Comparison of ENCODE assay signal across 12 cellular contexts in the genomic region with DNA sequence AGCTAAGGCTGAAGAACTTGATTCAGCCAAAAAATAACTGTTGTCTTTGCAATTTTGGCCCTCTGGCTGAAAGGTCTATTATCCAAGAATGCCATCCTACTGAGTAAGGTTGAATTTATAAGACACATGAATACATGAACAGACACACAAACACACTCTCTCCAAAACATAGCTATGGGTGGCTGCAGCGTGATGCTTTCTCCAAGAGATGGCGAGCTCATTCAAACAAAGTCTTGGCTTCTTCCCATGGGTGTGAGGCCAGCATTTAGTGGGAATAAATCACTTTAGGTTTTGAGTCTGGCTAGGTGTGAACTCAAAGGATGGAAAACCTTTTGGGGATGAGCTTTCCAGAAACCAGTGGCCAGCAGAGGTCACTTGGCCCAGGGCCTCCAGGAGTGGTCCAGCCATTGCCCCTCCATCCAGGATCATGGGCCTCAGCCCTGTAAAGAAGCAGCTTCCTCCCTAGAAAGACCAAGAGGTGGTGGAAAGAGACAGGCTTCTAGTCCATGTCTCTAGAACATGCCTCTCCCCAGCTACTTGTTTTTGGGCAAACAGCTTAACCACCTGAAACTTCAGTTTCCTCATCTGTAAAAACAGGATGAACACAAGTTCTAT. TPM values are rescaled to one million over a fixed set of nuclear protein-coding genes. Genes with fewer than 3 reads are reported as not detected.
DNase-seq lines count a peak whose midpoint lies in the region; ATAC-seq and TF ChIP-seq lines count a peak whose summit lies in the region.
"Had no signal": no experiment of that assay in that cellular context is flagged by ENCODE, and none has a peak within 500 bp of the region (broad histone marks: within the 10 kb centered on the region; RNA-seq: fewer than 3 reads in every experiment).

No MANE protein-coding gene starts in this region.

- no peaks in the 10 kb centered on the region for H3K4me1 Mint-ChIP-seq in naive thymus-derived CD8-positive, alpha-beta T cell
- H3K4me1 Mint-ChIP-seq: activated naive CD4-positive, alpha-beta T cell treated with anti-CD3 and anti-CD28 coated beads, Interleukin-2, amount 10 ng/mL, durations not matched to agents 7 days and 5 days had no signal

- ATAC-seq in naive thymus-derived CD8-positive, alpha-beta T cell, result no peak

- H3K27me3 Mint-ChIP-seq in naive thymus-derived CD8-positive, alpha-beta T cell, result peaks cover 21 to 39% (median 32%) of the 10 kb centered on the region in 5 donors

- no peaks in the 10 kb centered on the region for H3K9me3 ChIP-seq in esophagus muscularis mucosa
- H3K9me3 ChIP-seq in smooth muscle cell (replicated peaks; ENCODE audit: low read depth), result no peaks in the 10 kb centered on the region

- H3K4me3 ChIP-seq in esophagus muscularis mucosa (no peak overlapping the region), smooth muscle cell (no peak overlapping the region)
- H3K4me3 ChIP-seq: BLaER1 treated with 17β-estradiol and CSF1 and Interleukin-3, amounts not matched to agents 10 nM and 100 nM had no signal

- POLR2A ChIA-PET in naive thymus-derived CD8-positive, alpha-beta T cell (lab: Charles Lee), result no interaction called here

- no peaks in the 10 kb centered on the region for H3K36me3 ChIP-seq in esophagus muscularis mucosa
- H3K36me3 ChIP-seq in smooth muscle cell (ENCODE audit: low read depth), result no peaks in the 10 kb centered on the region
- H3K36me3 ChIP-seq: BLaER1 treated with 17β-estradiol and CSF1 and Interleukin-3, amounts not matched to agents 10 nM and 100 nM had no signal

- no peak for TF ChIP-seq EP300 in esophagus muscularis mucosa (IDR thresholded peaks at IDR 0.05)

- DNase-seq in NCI-H82 (lab: John Stamatoyannopoulos, UW) (peak; percentile 40), NCI-H82 treated with DMSO at 0.1 percent for 48 hours (lab: John Stamatoyannopoulos, UW; ENCODE audit: unreplicated experiment) (no peak), NCI-H748 treated with DMSO at 0.1 percent for 48 hours (lab: John Stamatoyannopoulos, UW) (peak; percentile 13), esophagus muscularis mucosa (ENCODE audit: extremely low spot score) (peak; percentile 77), smooth muscle cell (lab: John Stamatoyannopoulos, UW; ENCODE audit: unreplicated experiment) (no peak), substantia nigra (lab: John Stamatoyannopoulos, UW) (no peak), NCI-H187 treated with DMSO at 0.1 percent for 48 hours (lab: John Stamatoyannopoulos, UW) (no peak)
- DNase-seq in naive thymus-derived CD8-positive, alpha-beta T cell, result no peak
- DNase-seq: activated naive CD4-positive, alpha-beta T cell treated with anti-CD3 and anti-CD28 coated beads, Interleukin-2, amount 10 ng/mL, durations not matched to agents 7 days and 5 days; MM.1S; T1000 had no signal

- H3K4me1 ChIP-seq in esophagus muscularis mucosa (no peaks in the 10 kb centered on the region), smooth muscle cell (ENCODE audit: low read depth) (no peaks in the 10 kb centered on the region)

- 79% methylated on average over 2 of the region's 2 CpGs for WGBS in esophagus muscularis mucosa
- 58% methylated on average over 2 of the region's 2 CpGs for WGBS in smooth muscle cell (ENCODE audit: low lambda C conversion rate)

- H3K9ac ChIP-seq in smooth muscle cell (ENCODE audit: low read depth), result no peak overlapping the region
- H3K9ac ChIP-seq: BLaER1 treated with 17β-estradiol and CSF1 and Interleukin-3, amounts not matched to agents 10 nM and 100 nM had no signal

- no peaks in the 10 kb centered on the region for H3F3A ChIP-seq in smooth muscle cell (ENCODE audit: low read depth)

- H3K4me2 ChIP-seq in smooth muscle cell, result no peak overlapping the region
- H3K4me2 ChIP-seq: BLaER1 treated with 17β-estradiol and CSF1 and Interleukin-3, amounts not matched to agents 10 nM and 100 nM had no signal

- H4K20me1 ChIP-seq in smooth muscle cell (ENCODE audit: low read depth), result no peaks in the 10 kb centered on the region
- H4K20me1 ChIP-seq: BLaER1 treated with 17β-estradiol and CSF1 and Interleukin-3, amounts not matched to agents 10 nM and 100 nM had no signal

- H3K27me3 ChIP-seq in esophagus muscularis mucosa (no peaks in the 10 kb centered on the region), smooth muscle cell (ENCODE audit: low read depth) (peaks cover 45% of the 10 kb centered on the region)

- H3K27ac ChIP-seq in esophagus muscularis mucosa (replicated peaks in 1 of 4) (no peak overlapping the region), smooth muscle cell (ENCODE audit: low read depth) (no peak overlapping the region), substantia nigra (ENCODE audit: low read depth, low read length, poor library complexity, severe bottlenecking) (no peak overlapping the region)
- H3K27ac ChIP-seq: BLaER1 treated with 17β-estradiol and CSF1 and Interleukin-3, amounts not matched to agents 10 nM and 100 nM had no signal

- H3K27ac Mint-ChIP-seq in naive thymus-derived CD8-positive, alpha-beta T cell, result no peak overlapping the region
- H3K27ac Mint-ChIP-seq: activated naive CD4-positive, alpha-beta T cell treated with anti-CD3 and anti-CD28 coated beads, Interleukin-2, amount 10 ng/mL, durations not matched to agents 7 days and 5 days had no signal

- no peak overlapping the region for H2AFZ ChIP-seq in smooth muscle cell (ENCODE audit: low read depth)

- no peaks in the 10 kb centered on the region for H3K79me2 ChIP-seq in smooth muscle cell (ENCODE audit: low read depth)

- intact Hi-C loops in esophagus muscularis mucosa (cut with DNase I), result loop anchor here (5.0 to 10.0 kb wide), 2 partner anchors 485 to 982 kb away; no protein-coding TSS in a partner anchor

- no peak overlapping the region for H3K4me3 Mint-ChIP-seq in naive thymus-derived CD8-positive, alpha-beta T cell
- H3K4me3 Mint-ChIP-seq: activated naive CD4-positive, alpha-beta T cell treated with anti-CD3 and anti-CD28 coated beads, Interleukin-2, amount 10 ng/mL, durations not matched to agents 7 days and 5 days had no signal

- TF ChIP-seq POLR2A in esophagus muscularis mucosa (IDR thresholded peaks at IDR 0.05; ENCODE audit: low read depth), result no peak

- H3K36me3 Mint-ChIP-seq in naive thymus-derived CD8-positive, alpha-beta T cell, result no peaks in the 10 kb centered on the region
- H3K36me3 Mint-ChIP-seq: activated naive CD4-positive, alpha-beta T cell treated with anti-CD3 and anti-CD28 coated beads, Interleukin-2, amount 10 ng/mL, durations not matched to agents 7 days and 5 days had no signal

- peak in 1 of 3 experiments; percentile 9 for TF ChIP-seq CTCF in esophagus muscularis mucosa (IDR thresholded peaks at IDR 0.05)
- TF ChIP-seq CTCF in smooth muscle cell (IDR thresholded peaks at IDR 0.05; ENCODE audit: borderline replicate concordance, insufficient read depth, poor library complexity, severe bottlenecking), result peak; percentile 36

- H3K9me3 Mint-ChIP-seq in naive thymus-derived CD8-positive, alpha-beta T cell, result peaks cover 0 to 3% (median 0%) of the 10 kb centered on the region in 9 donors
- H3K9me3 Mint-ChIP-seq: activated naive CD4-positive, alpha-beta T cell treated with anti-CD3 and anti-CD28 coated beads, Interleukin-2, amount 10 ng/mL, durations not matched to agents 7 days and 5 days had no signal

RNA-seq across cellular contexts. Expression of a gene that starts 11.0 kb away (rescaled TPM):
- total RNA-seq in esophagus muscularis mucosa (10 to 100 TPM; 50.3 to 99.6 (median 74.7) TPM), smooth muscle cell (0.85 and 3.2 TPM in 2 replicates)
- polyA plus RNA-seq in smooth muscle cell, result 1.4 and 6.3 TPM in 2 replicates
- not detected for total RNA-seq in naive thymus-derived CD8-positive, alpha-beta T cell
- polyA plus RNA-seq in naive thymus-derived CD8-positive, alpha-beta T cell, result not detected

Comparison
In these comparisons a context has a peak if more than half of its experiments do, and no peak if none do; other contexts are left out.
1. DNase-seq: peak in NCI-H82 (single experiment), NCI-H748 treated with DMSO at 0.1 percent for 48 hours (single experiment) and esophagus muscularis mucosa (single experiment); none in NCI-H82 treated with DMSO at 0.1 percent for 48 hours (single experiment), smooth muscle cell (single experiment), substantia nigra (0 of 49), naive thymus-derived CD8-positive, alpha-beta T cell (0 of 10) and NCI-H187 treated with DMSO at 0.1 percent for 48 hours (single experiment).
2. RNA of a gene that starts 11.0 kb away (total RNA-seq): 50.3 to 99.6 TPM in esophagus muscularis mucosa; 0.85 to 3.2 TPM in smooth muscle cell and not detected in naive thymus-derived CD8-positive, alpha-beta T cell; every median in the first group is over 10 times any median in the second.